In genomic region chr19:3743486-3743885, GRCh38 we compare ENCODE assay signal across 17 cellular contexts. TPM values are rescaled to one million over a fixed set of nuclear protein-coding genes. Genes with fewer than 3 reads are reported as not detected.
A peak's percentile ranks its signal among the peaks of the same experiment; 100 is the strongest.
DNase-seq lines count a peak whose midpoint lies in the region; ATAC-seq, FAIRE-seq and TF ChIP-seq lines count a peak whose summit lies in the region.
"Had no signal": no experiment of that assay in that cellular context is flagged by ENCODE, and none has a peak within 500 bp of the region (broad histone marks: within the 10 kb centered on the region; RNA-seq: fewer than 3 reads in every experiment).

No MANE protein-coding gene starts in this region.

- TF ChIP-seq CTCF in GM12865 (IDR thresholded peaks at IDR 0.05; ENCODE audit: insufficient read depth, low read depth, low read length, missing control alignments) (no peak), bronchial epithelial cell (IDR thresholded peaks at IDR 0.05; ENCODE audit: insufficient read depth, low read length, severe bottlenecking) (no peak), heart left ventricle (IDR thresholded peaks at IDR 0.05) (no peak)

- CTCF ChIA-PET in activated naive CD4-positive, alpha-beta T cell treated with anti-CD3 and anti-CD28 coated beads for 36 hours (lab: Charles Lee): interaction anchor here (0.6 kb wide), 1 partner anchor 244 kb away, joined by 4 read pairs; no protein-coding TSS in a partner anchor

- DNase-seq in A172 (ENCODE audit: low spot score) (peak; percentile 28), GM12865 (ENCODE audit: low read depth) (peak; percentile 35), NCI-H69 (lab: John Stamatoyannopoulos, UW) (peak; percentile 15), bronchial epithelial cell (ENCODE audit: low read depth) (no peak), SHP77 treated with DMSO at 0.1 percent for 48 hours (lab: John Stamatoyannopoulos, UW) (no peak), heart left ventricle (no peak)
- no peak for DNase-seq in activated CD8-positive, alpha-beta memory T cell treated with anti-CD3 and anti-CD28 coated beads, Interleukin-2, amount 50 U/mL, for 48 hours
- no peak for DNase-seq in activated naive CD4-positive, alpha-beta T cell treated with anti-CD3 and anti-CD28 coated beads for 36 hours
- DNase-seq: GF-D8, kidney glomerular epithelial cell, NCI-H1436 treated with DMSO at 0.1 percent for 48 hours, T-helper 1 cell had no signal

- H3K4me1 ChIP-seq in heart left ventricle: no peaks in the 10 kb centered on the region

- no peak overlapping the region for H3K27ac Mint-ChIP-seq in activated naive CD4-positive, alpha-beta T cell treated with anti-CD3 and anti-CD28 coated beads for 36 hours

- no peaks in the 10 kb centered on the region for H3K9me3 ChIP-seq in heart left ventricle

- H3K36me3 Mint-ChIP-seq in activated naive CD4-positive, alpha-beta T cell treated with anti-CD3 and anti-CD28 coated beads for 36 hours (ENCODE audit: low read depth): no peaks in the 10 kb centered on the region

- 92 to 99% (median 97%) methylated on average over 2 of the region's 2 CpGs for WGBS in heart left ventricle, 4 donors

- ATAC-seq in heart left ventricle: no peak

- no peak overlapping the region for H3K4me3 Mint-ChIP-seq in activated naive CD4-positive, alpha-beta T cell treated with anti-CD3 and anti-CD28 coated beads for 36 hours

- H3K4me1 Mint-ChIP-seq in activated naive CD4-positive, alpha-beta T cell treated with anti-CD3 and anti-CD28 coated beads for 36 hours (ENCODE audit: low read depth): peaks cover 12% of the 10 kb centered on the region

- intact Hi-C loops in heart left ventricle (cut with DNase I): no loop called here
- intact Hi-C loops in activated naive CD4-positive, alpha-beta T cell treated with anti-CD3 and anti-CD28 coated beads for 36 hours (cut with micrococcal nuclease): no loop called here

- H3K27me3 ChIP-seq in bronchial epithelial cell (ENCODE audit: control insufficient read depth, insufficient read depth, low read length) (no peaks in the 10 kb centered on the region), heart left ventricle (peaks cover 0 to 4% (median 0%) of the 10 kb centered on the region in 9 donors)

- no peaks in the 10 kb centered on the region for H3K36me3 ChIP-seq in bronchial epithelial cell (ENCODE audit: control insufficient read depth, insufficient read depth, low read length)
- no peaks in the 10 kb centered on the region for H3K36me3 ChIP-seq in heart left ventricle

- H3K4me3 ChIP-seq in GM12865 (ENCODE audit: low read depth, low read length): no peak overlapping the region
- no peak overlapping the region for H3K4me3 ChIP-seq in bronchial epithelial cell (ENCODE audit: low read depth, low read length)
- H3K4me3 ChIP-seq in heart left ventricle: no peak overlapping the region

- H3K27ac ChIP-seq in heart left ventricle: no peak overlapping the region

- H3K9me3 Mint-ChIP-seq in activated naive CD4-positive, alpha-beta T cell treated with anti-CD3 and anti-CD28 coated beads for 36 hours: no peaks in the 10 kb centered on the region

- peak; percentile 50 for FAIRE-seq in bronchial epithelial cell (lab: Jason Lieb, UNC)
- FAIRE-seq: frontal cortex, HTR-8/SVneo had no signal

- H3K27me3 Mint-ChIP-seq in activated naive CD4-positive, alpha-beta T cell treated with anti-CD3 and anti-CD28 coated beads for 36 hours (ENCODE audit: low read depth): no peaks in the 10 kb centered on the region

- TF ChIP-seq POLR2A in heart left ventricle (IDR thresholded peaks at IDR 0.05): no peak

RNA-seq across cellular contexts. Expression of gene APBA3, which starts 18.0 kb away (rescaled TPM):
- total RNA-seq in A172 (2014; rRNA removed; shearing (Covaris generic)): 22.2 and 28.7 TPM in 2 replicates
- total RNA-seq in bronchial epithelial cell (11.3 and 17.8 TPM in 2 replicates), heart left ventricle (10 to 100 TPM in 6 of 9 donors, 1 to 10 TPM in 3; 8.8 to 28.7 (median 13.8) TPM)
- 10 to 100 TPM; 11.6 to 22.1 TPM for polyA plus RNA-seq in heart left ventricle
- 10 to 100 TPM; 28.6 to 30.0 TPM for total RNA-seq in activated naive CD4-positive, alpha-beta T cell treated with anti-CD3 and anti-CD28 coated beads for 36 hours

RNA-seq across cellular contexts. Expression of gene MRPL54, which starts 19.0 kb away (rescaled TPM):
- 74.4 and 95.3 TPM in 2 replicates for total RNA-seq in A172 (2014; rRNA removed; shearing (Covaris generic))
- 84.8 and 87.3 TPM in 2 replicates for total RNA-seq in bronchial epithelial cell
- total RNA-seq in heart left ventricle: 10 to 100 TPM; 58.9 to 96.9 (median 69.1) TPM
- 100 to 1,000 TPM in 1 of 2 donors, 10 to 100 TPM in 1; 76.8 to 153 TPM for polyA plus RNA-seq in heart left ventricle
- total RNA-seq in activated naive CD4-positive, alpha-beta T cell treated with anti-CD3 and anti-CD28 coated beads for 36 hours: 10 to 100 TPM; 71.4 to 77.0 TPM

RNA-seq across cellular contexts. Expression of gene RAX2, which starts 28.5 kb away (rescaled TPM):
- not detected in 2 replicates for total RNA-seq in A172 (2014; rRNA removed; shearing (Covaris generic))
- total RNA-seq in bronchial epithelial cell: not detected in 2 replicates
- not detected for total RNA-seq in heart left ventricle
- polyA plus RNA-seq in heart left ventricle: not detected
- total RNA-seq in activated naive CD4-positive, alpha-beta T cell treated with anti-CD3 and anti-CD28 coated beads for 36 hours: not detected
- total RNA-seq: myocyte, pulmonary artery endothelial cell had no signal
- polyA plus RNA-seq: BJ had no signal

RNA-seq across cellular contexts. Expression of gene TJP3, which starts 35.3 kb away (rescaled TPM):
- 0.93 and 0.98 TPM in 2 replicates for total RNA-seq in A172 (2014; rRNA removed; shearing (Covaris generic))
- 2.1 and 5.0 TPM in 2 replicates for total RNA-seq in bronchial epithelial cell
- under 1 TPM in 2 of 9 donors, not detected in 7; 0.41 to 0.48 TPM for total RNA-seq in heart left ventricle
- under 1 TPM in 1 of 2 donors, not detected in 1; 0.06 TPM for polyA plus RNA-seq in heart left ventricle
- 1 to 10 TPM in 1 of 2 experiments, under 1 TPM in 1; 0.93 to 1.6 TPM for total RNA-seq in activated naive CD4-positive, alpha-beta T cell treated with anti-CD3 and anti-CD28 coated beads for 36 hours
- total RNA-seq: frontal cortex, myocyte, pulmonary artery endothelial cell had no signal
- polyA plus RNA-seq: BJ had no signal

RNA-seq across cellular contexts. Expression of gene MATK, which starts 42.7 kb away (rescaled TPM):
- total RNA-seq in A172 (2014; rRNA removed; shearing (Covaris generic)): 0.05 and 0.78 TPM in 2 replicates
- total RNA-seq in bronchial epithelial cell (not detected in 2 replicates), heart left ventricle (1 to 10 TPM in 4 of 9 donors, under 1 TPM in 5; 0.20 to 8.9 (median 0.70) TPM)
- polyA plus RNA-seq in heart left ventricle: under 1 TPM; 0.57 to 1.00 TPM
- 10 to 100 TPM; 12.7 to 13.7 TPM for total RNA-seq in activated naive CD4-positive, alpha-beta T cell treated with anti-CD3 and anti-CD28 coated beads for 36 hours
- total RNA-seq: myocyte had no signal
- polyA plus RNA-seq: BJ had no signal

Comparison
In these comparisons a context has a peak if more than half of its experiments do, and no peak if none do; other contexts are left out.
1. DNase-seq: peak in A172 (single experiment), GM12865 (single experiment) and NCI-H69 (single experiment); none in bronchial epithelial cell (single experiment), activated CD8-positive, alpha-beta memory T cell treated with anti-CD3 and anti-CD28 coated beads, Interleukin-2, amount 50 U/mL, for 48 hours (single experiment), SHP77 treated with DMSO at 0.1 percent for 48 hours (single experiment), heart left ventricle (0 of 5) and activated naive CD4-positive, alpha-beta T cell treated with anti-CD3 and anti-CD28 coated beads for 36 hours (single experiment).